ENCODE assay signal across 33 cellular contexts in the genomic region with DNA sequence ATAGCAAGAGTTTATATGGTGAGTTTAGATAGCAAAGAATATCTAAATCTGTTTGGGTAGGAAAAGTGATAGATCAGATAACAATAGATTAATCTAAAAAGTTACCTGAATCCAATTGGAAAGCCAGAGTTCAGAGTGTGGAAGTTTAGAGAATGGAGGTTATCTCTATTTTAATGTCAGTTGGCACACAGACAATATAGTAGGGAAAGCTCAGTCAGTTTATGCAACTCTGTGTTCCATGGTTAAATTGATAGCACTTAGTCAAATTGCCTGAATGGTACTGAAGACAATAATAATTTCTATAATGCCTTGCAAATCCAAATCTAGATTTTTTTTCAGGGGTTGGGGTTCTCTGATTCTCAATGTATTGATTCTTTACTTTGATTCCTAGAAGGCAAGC.
DNase-seq lines count a peak whose midpoint lies in the region; ATAC-seq and TF ChIP-seq lines count a peak whose summit lies in the region.
"Had no signal": no experiment of that assay in that cellular context is flagged by ENCODE, and none has a peak within 500 bp of the region (broad histone marks: within the 10 kb centered on the region; RNA-seq: fewer than 3 reads in every experiment).

No MANE protein-coding gene starts in this region.

- H3K4me1 Mint-ChIP-seq in naive thymus-derived CD4-positive, alpha-beta T cell: no peaks in the 10 kb centered on the region
- H3K4me1 Mint-ChIP-seq: B cell; CD14-positive monocyte; CD4-positive, alpha-beta memory T cell; CD4-positive, CD25-positive, alpha-beta regulatory T cell; CD8-positive, alpha-beta memory T cell had no signal

- H3K4me3 ChIP-seq in HEK293 (ENCODE audit: low read depth, low read length): no peak overlapping the region
- no peak overlapping the region for H3K4me3 ChIP-seq in RWPE2 (ENCODE audit: severe bottlenecking)
- no peak overlapping the region for H3K4me3 ChIP-seq in naive thymus-derived CD4-positive, alpha-beta T cell (ENCODE audit: low read length)
- H3K4me3 ChIP-seq: A549; BLaER1; BLaER1 treated with 17β-estradiol and CSF1 and Interleukin-3, amounts not matched to agents 10 nM and 100 nM had no signal

- no peaks in the 10 kb centered on the region for H3K36me3 Mint-ChIP-seq in naive thymus-derived CD4-positive, alpha-beta T cell
- H3K36me3 Mint-ChIP-seq: CD14-positive monocyte; CD4-positive, alpha-beta memory T cell; CD4-positive, CD25-positive, alpha-beta regulatory T cell; CD8-positive, alpha-beta memory T cell; CD8-positive, alpha-beta T cell had no signal

- POLR2A ChIA-PET in HEK293 (lab: Yijun Ruan, JAX): no interaction called here
- POLR2A ChIA-PET in naive thymus-derived CD4-positive, alpha-beta T cell (lab: Charles Lee): no interaction called here

- H3K27me3 Mint-ChIP-seq in naive thymus-derived CD4-positive, alpha-beta T cell: peaks cover 13 to 50% (median 19%) of the 10 kb centered on the region in 5 donors
- H3K27me3 Mint-ChIP-seq: CD4-positive, CD25-positive, alpha-beta regulatory T cell had no signal

- H3K36me3 ChIP-seq in HEK293 (ENCODE audit: control insufficient read depth in 2 of 2, insufficient read depth in 1 of 2, low read length in 2 of 2) (no peaks in the 10 kb centered on the region), RWPE2 (ENCODE audit: low read depth) (peaks cover 15% of the 10 kb centered on the region; the same call in 1 of the 2 replicates)
- no peaks in the 10 kb centered on the region for H3K36me3 ChIP-seq in naive thymus-derived CD4-positive, alpha-beta T cell (ENCODE audit: control insufficient read depth in 2 of 3, insufficient read depth in 3 of 3, low read length in 3 of 3)
- H3K36me3 ChIP-seq: BLaER1; BLaER1 treated with 17β-estradiol and CSF1 and Interleukin-3, amounts not matched to agents 10 nM and 100 nM had no signal

- H3K27ac ChIP-seq in HEK293 (ENCODE audit: extremely low read depth, low read depth, low read length) (no peak overlapping the region), RWPE2 (ENCODE audit: poor library complexity, severe bottlenecking) (peak overlapping the region; percentile 69), caudate nucleus (ENCODE audit: low read depth, low read length) (no peak overlapping the region)
- no peak overlapping the region for H3K27ac ChIP-seq in naive thymus-derived CD4-positive, alpha-beta T cell (ENCODE audit: low read depth, low read length)
- H3K27ac ChIP-seq: 22Rv1; A549; BLaER1; BLaER1 treated with 17β-estradiol and CSF1 and Interleukin-3, amounts not matched to agents 10 nM and 100 nM; C4-2B had no signal

- no peak overlapping the region for H3K4me3 Mint-ChIP-seq in naive thymus-derived CD4-positive, alpha-beta T cell
- H3K4me3 Mint-ChIP-seq: B cell; CD14-positive monocyte; CD4-positive, alpha-beta memory T cell; CD4-positive, alpha-beta T cell; CD4-positive, CD25-positive, alpha-beta regulatory T cell; CD8-positive, alpha-beta T cell had no signal

- CTCF ChIA-PET in HEK293 (lab: Yijun Ruan, JAX): no interaction called here
- CTCF ChIA-PET in naive thymus-derived CD4-positive, alpha-beta T cell (lab: Charles Lee): no interaction called here

- peaks cover 0 to 7% (median 0%) of the 10 kb centered on the region in 11 donors for H3K9me3 Mint-ChIP-seq in naive thymus-derived CD4-positive, alpha-beta T cell
- H3K9me3 Mint-ChIP-seq: CD4-positive, alpha-beta T cell; CD8-positive, alpha-beta memory T cell; CD8-positive, alpha-beta T cell had no signal

- DNase-seq in RWPE2 (ENCODE audit: low spot score) (no peak), left lobe of liver (ENCODE audit: low spot score) (no peak), caudate nucleus (lab: John Stamatoyannopoulos, UW) (no peak), RPMI8226 (no peak)
- no peak for DNase-seq in naive thymus-derived CD4-positive, alpha-beta T cell
- DNase-seq: 8988T; ACHN; AML-193; BE2C; C1 segment of cervical spinal cord; Caco-2; Calu3; CD4-positive, alpha-beta memory T cell; CD4-positive, alpha-beta T cell; CD4-positive, CD25-positive, alpha-beta regulatory T cell; CD8-positive, alpha-beta memory T cell; CD8-positive, alpha-beta T cell; COR-L47; DMS 273 treated with DMSO at 0.1 percent for 48 hours; DMS153; DMS53; DMS79; DMS79 treated with DMSO at 0.1 percent for 48 hours; DND-41; EL had no signal

- intact Hi-C loops in naive thymus-derived CD4-positive, alpha-beta T cell (cut with micrococcal nuclease): no loop called here

- ATAC-seq in RWPE2 (ENCODE audit: low read depth): no peak
- peak; percentile 71 for ATAC-seq in left lobe of liver
- ATAC-seq in naive thymus-derived CD4-positive, alpha-beta T cell: no peak
- ATAC-seq: A549; CD8-positive, alpha-beta T cell had no signal

- TF ChIP-seq CTCF in HEK293 (tag by site-specific recombination; IDR thresholded peaks at IDR 0.05): no peak
- no peak for TF ChIP-seq CTCF in RWPE2 (IDR thresholded peaks at IDR 0.05; ENCODE audit: poor library complexity, severe bottlenecking)

- H3K4me1 ChIP-seq in HEK293 (ENCODE audit: control insufficient read depth, insufficient read depth, low read length): peaks cover 8% of the 10 kb centered on the region
- H3K4me1 ChIP-seq in RWPE2 (ENCODE audit: insufficient read depth, poor library complexity, severe bottlenecking): peaks cover 31% of the 10 kb centered on the region
- H3K4me1 ChIP-seq in naive thymus-derived CD4-positive, alpha-beta T cell (ENCODE audit: control insufficient read depth in 2 of 2, insufficient read depth in 2 of 2, low read length in 2 of 2): no peaks in the 10 kb centered on the region
- H3K4me1 ChIP-seq: BLaER1; BLaER1 treated with 17β-estradiol and CSF1 and Interleukin-3, amounts not matched to agents 10 nM and 100 nM; Caco-2 had no signal

- H3K27me3 ChIP-seq in RWPE2 (ENCODE audit: insufficient read depth, poor library complexity, severe bottlenecking): no peaks in the 10 kb centered on the region
- H3K27me3 ChIP-seq in naive thymus-derived CD4-positive, alpha-beta T cell (ENCODE audit: control insufficient read depth in 2 of 2, insufficient read depth in 2 of 2, low read length in 2 of 2): no peaks in the 10 kb centered on the region
- H3K27me3 ChIP-seq: BE2C; BLaER1; BLaER1 treated with 17β-estradiol and CSF1 and Interleukin-3, amounts not matched to agents 10 nM and 100 nM had no signal

- H3K9me3 ChIP-seq in HEK293 (ENCODE audit: control insufficient read depth, insufficient read depth, low read depth, low read length) (no peaks in the 10 kb centered on the region), RWPE2 (ENCODE audit: severe bottlenecking) (no peaks in the 10 kb centered on the region)
- H3K9me3 ChIP-seq in naive thymus-derived CD4-positive, alpha-beta T cell (ENCODE audit: control insufficient read depth in 2 of 3, low read length in 3 of 3): no peaks in the 10 kb centered on the region
- H3K9me3 ChIP-seq: A549; BE2C; BLaER1; BLaER1 treated with 17β-estradiol and CSF1 and Interleukin-3, amounts not matched to agents 10 nM and 100 nM; Caco-2 had no signal

- H3K27ac Mint-ChIP-seq in naive thymus-derived CD4-positive, alpha-beta T cell: no peak overlapping the region
- H3K27ac Mint-ChIP-seq: B cell; CD14-positive monocyte; CD4-positive, alpha-beta memory T cell; CD4-positive, alpha-beta T cell; CD4-positive, CD25-positive, alpha-beta regulatory T cell; CD8-positive, alpha-beta memory T cell; CD8-positive, alpha-beta T cell had no signal

TF ChIP-seq in HEK293, 187 proteins besides CTCF, POLR2A, EP300 and RAD21 (continues in another document):
- peak; percentile 45; the same call in 1 of the 2 replicates for TF ChIP-seq ZNF843 (tag by site-specific recombination; IDR thresholded peaks at IDR 0.05)
- no peak for TF ChIP-seq ZNF274 (IDR thresholded peaks at IDR 0.05; ENCODE audit: low read length)
- TF ChIP-seq ZNF274 (tag by site-specific recombination; IDR thresholded peaks at IDR 0.05; ENCODE audit: borderline replicate concordance): no peak
- TF ChIP-seq OVOL3 (tag by site-specific recombination; IDR thresholded peaks at IDR 0.05): no peak
- no peak for TF ChIP-seq ZNF221 (tag by site-specific recombination; IDR thresholded peaks at IDR 0.05; ENCODE audit: borderline replicate concordance)
- no peak for TF ChIP-seq ZNF791 (tag by site-specific recombination; IDR thresholded peaks at IDR 0.05)
- TF ChIP-seq MEIS1 (CRISPR knock-in tag; IDR thresholded peaks at IDR 0.05; ENCODE audit: borderline replicate concordance): no peak
- TF ChIP-seq ZNF555 (tag by site-specific recombination; conservative IDR thresholded peaks at IDR 0.05): no peak
